19 cellular contexts compared by ENCODE assay signal in genomic region chr17:50275279-50275678, GRCh38. TPM values are rescaled to one million over a fixed set of nuclear protein-coding genes. Genes with fewer than 3 reads are reported as not detected.
A peak's percentile ranks its signal among the peaks of the same experiment; 100 is the strongest.
DNase-seq lines count a peak whose midpoint lies in the region; ATAC-seq and TF ChIP-seq lines count a peak whose summit lies in the region.
"Had no signal": no experiment of that assay in that cellular context is flagged by ENCODE, and none has a peak within 500 bp of the region (broad histone marks: within the 10 kb centered on the region; RNA-seq: fewer than 3 reads in every experiment).

No MANE protein-coding gene starts in this region.

- H2AFZ ChIP-seq in OCI-LY3 (ENCODE audit: low read depth, low read length), result no peak overlapping the region

- DNase-seq in D341Med (ENCODE audit: low spot score) (peak; percentile 30), epithelial cell of proximal tubule (ENCODE audit: low read depth) (no peak), COLO829 (ENCODE audit: low spot score) (no peak)
- no peak for DNase-seq in activated CD4-positive, alpha-beta T cell treated with anti-CD3 and anti-CD28 coated beads, Interleukin-2, amount 50 U/mL, for 48 hours
- DNase-seq: activated CD4-positive, alpha-beta T cell treated with anti-CD3 and anti-CD28 coated beads, Interleukin-2, amount 50 U/mL, for 1 hour; activated T-cell treated with anti-CD3 and anti-CD28 coated beads for 4 hours; effector memory CD4-positive, alpha-beta T cell; left ventricle myocardium inferior; MG63; naive B cell; NCI-H187; stimulated activated naive CD8-positive, alpha-beta T cell treated with anti-CD3 and anti-CD28 coated beads, Interleukin-15, amount 100 ng/mL, for 72 hours had no signal

- H4K20me1 ChIP-seq in OCI-LY3 (ENCODE audit: insufficient read depth, low read length), result no peaks in the 10 kb centered on the region

- H3K9ac ChIP-seq in OCI-LY3 (ENCODE audit: low read length), result peak overlapping the region; percentile 79

- H3K9me3 ChIP-seq in OCI-LY3 (ENCODE audit: insufficient read depth, low read length), result no peaks in the 10 kb centered on the region
- no peaks in the 10 kb centered on the region for H3K9me3 ChIP-seq in neutrophil
- H3K9me3 ChIP-seq: left ventricle myocardium inferior, MG63, vagina had no signal

- H3K4me2 ChIP-seq in OCI-LY3 (ENCODE audit: low read length), result peak overlapping the region; percentile 80

- peaks cover 26% of the 10 kb centered on the region for H3K79me2 ChIP-seq in OCI-LY3 (ENCODE audit: low read length)

- H3K4me1 ChIP-seq in OCI-LY3 (ENCODE audit: low read length), result peaks cover 64% of the 10 kb centered on the region
- H3K4me1 ChIP-seq in neutrophil (ENCODE audit: control insufficient read depth in 1 of 2, insufficient read depth in 1 of 2, low read depth in 1 of 2, low read length in 1 of 2), result peaks cover 78 to 79% of the 10 kb centered on the region in 2 experiments

- no peaks in the 10 kb centered on the region for H3K27me3 ChIP-seq in OCI-LY3 (ENCODE audit: low read depth, low read length)
- no peaks in the 10 kb centered on the region for H3K27me3 ChIP-seq in neutrophil
- H3K27me3 ChIP-seq: MG63, vagina had no signal

- H3K27ac ChIP-seq in OCI-LY3 (ENCODE audit: low read length) (peak overlapping the region; percentile 87), neutrophil (peak overlapping the region; percentile 80)
- H3K27ac ChIP-seq: left ventricle myocardium inferior, SK-N-MC had no signal

- H3K36me3 ChIP-seq in OCI-LY3 (replicated peaks; ENCODE audit: low read depth, low read length), result peaks cover 21% of the 10 kb centered on the region
- H3K36me3 ChIP-seq in neutrophil, result peaks cover 7% of the 10 kb centered on the region
- H3K36me3 ChIP-seq: left ventricle myocardium inferior, vagina had no signal

- H3K4me3 ChIP-seq in OCI-LY3 (ENCODE audit: low read length) (peak overlapping the region; percentile 81), epithelial cell of proximal tubule (ENCODE audit: low read depth, low read length) (peak overlapping the region; percentile 63), neutrophil (ENCODE audit: low read depth in 1 of 2, low read length in 1 of 2) (no peak overlapping the region)
- H3K4me3 ChIP-seq: GM12878, left ventricle myocardium inferior, MG63, SK-N-MC, vagina had no signal

- ATAC-seq in esophagus mucosa (no peak), HG02970 (IDR thresholded peaks at IDR 0.05; ENCODE audit: low FRiP score, unreplicated experiment) (no peak)
- ATAC-seq: stimulated activated naive CD8-positive, alpha-beta T cell treated with anti-CD3 and anti-CD28 coated beads, Interleukin-15, amount 100 ng/mL, for 72 hours had no signal

- TF ChIP-seq CTCF in OCI-LY3 (IDR thresholded peaks at IDR 0.05; ENCODE audit: low read depth, low read length) (no peak), epithelial cell of proximal tubule (conservative IDR thresholded peaks at IDR 0.05; ENCODE audit: low read depth, low read length) (no peak), neutrophil (IDR thresholded peaks at IDR 0.05) (no peak)

RNA-seq across cellular contexts. Expression of gene TMEM92, which starts 1.0 kb away (rescaled TPM):
- total RNA-seq in epithelial cell of proximal tubule (2.7 and 13.2 TPM in 2 replicates), esophagus mucosa (0.88 TPM)
- total RNA-seq: left ventricle myocardium inferior had no signal

Comparison
In these comparisons a context has a peak if more than half of its experiments do, and no peak if none do; other contexts are left out.
1. H3K4me3 ChIP-seq: peak in OCI-LY3 (single experiment) and epithelial cell of proximal tubule (single experiment); none in neutrophil (0 of 2).